ENCODE assay signal across 8 cellular contexts in genomic region chr1:100538935-100539835, GRCh38. TPM values are rescaled to one million over a fixed set of nuclear protein-coding genes. Genes with fewer than 3 reads are reported as not detected.
DNase-seq lines count a peak whose midpoint lies in the region; ATAC-seq and TF ChIP-seq lines count a peak whose summit lies in the region.

No MANE protein-coding gene starts in this region.

- no peaks in the 10 kb centered on the region for H3K79me2 ChIP-seq in mesendoderm (ENCODE audit: control insufficient read depth, insufficient read depth, low read length)

- H3K27me3 ChIP-seq in H7 (ENCODE audit: control insufficient read depth, insufficient read depth, low read length) (peaks cover 71% of the 10 kb centered on the region), mesendoderm (ENCODE audit: insufficient read depth, low read length, poor library complexity) (peaks cover 33% of the 10 kb centered on the region), suprapubic skin (peaks cover 41% of the 10 kb centered on the region)

- no peaks in the 10 kb centered on the region for H3K79me1 ChIP-seq in mesendoderm (ENCODE audit: low read length)

- H4K8ac ChIP-seq in mesendoderm (ENCODE audit: low read depth, low read length), result no peak overlapping the region

- ATAC-seq in HG03280 (IDR thresholded peaks at IDR 0.05; ENCODE audit: unreplicated experiment), result no peak

- H3K9ac ChIP-seq in mesendoderm (ENCODE audit: low read length), result peak overlapping the region; percentile 41

- no peak overlapping the region for H2BK15ac ChIP-seq in mesendoderm (replicated peaks; ENCODE audit: low read depth)

- no peak for DNase-seq in AG09319 (ENCODE audit: extremely low read depth, low read depth)
- DNase-seq in H7, result peak; percentile 84
- DNase-seq in ecto neural progenitor cell (ENCODE audit: low spot score), result peak; percentile 71
- peak; percentile 49 for DNase-seq in mesendoderm
- peak in 1 of 2 donors; percentile 75 for DNase-seq in suprapubic skin (ENCODE audit: low spot score in 2 of 2)
- DNase-seq in DMS153 (lab: John Stamatoyannopoulos, UW), result no peak

- H3K4me2 ChIP-seq in mesendoderm (ENCODE audit: low read length), result peak overlapping the region; percentile 71

- TF ChIP-seq POLR2A in suprapubic skin (IDR thresholded peaks at IDR 0.05), result no peak

- H2AK5ac ChIP-seq in mesendoderm (ENCODE audit: low read length), result no peak overlapping the region

- peak overlapping the region; percentile 51 for H3K23ac ChIP-seq in mesendoderm (ENCODE audit: low read length)

- no peak overlapping the region for H2BK5ac ChIP-seq in mesendoderm (ENCODE audit: low read length)

- H4K5ac ChIP-seq in mesendoderm (ENCODE audit: low read length), result no peak overlapping the region

- no peaks in the 10 kb centered on the region for H3K9me3 ChIP-seq in suprapubic skin

- peak overlapping the region; percentile 36 for H3K4me3 ChIP-seq in H7 (ENCODE audit: insufficient read depth, low read depth, low read length)
- no peak overlapping the region for H3K4me3 ChIP-seq in mesendoderm (ENCODE audit: low read length)
- H3K4me3 ChIP-seq in suprapubic skin, result peak overlapping the region; percentile 50

- no CpG with 5 or more reads among the region's 101 CpGs for WGBS in mesendoderm (ENCODE audit: extremely low coverage, insufficient coverage, low lambda C conversion rate)
- 4% methylated on average over 13 of the region's 101 CpGs for WGBS in suprapubic skin

- H3K4me1 ChIP-seq in mesendoderm (ENCODE audit: control insufficient read depth, low read depth, low read length) (no peaks in the 10 kb centered on the region), suprapubic skin (peaks cover 16% of the 10 kb centered on the region)

- H3K27ac ChIP-seq in VCaP (peak overlapping the region; percentile 19; the same call in 1 of the 2 replicates), mesendoderm (ENCODE audit: low read depth, low read length) (no peak overlapping the region), suprapubic skin (no peak overlapping the region)

- H3K4ac ChIP-seq in mesendoderm (ENCODE audit: low read depth, low read length), result no peak overlapping the region

- TF ChIP-seq CTCF in AG09319 (IDR thresholded peaks at IDR 0.05; ENCODE audit: low read depth, low read length) (peak; percentile 15), VCaP (conservative IDR thresholded peaks at IDR 0.05) (peak; percentile 39), suprapubic skin (IDR thresholded peaks at IDR 0.05) (no peak)

- no peak overlapping the region for H3K18ac ChIP-seq in mesendoderm (ENCODE audit: low read length)

- no peak for TF ChIP-seq EP300 in suprapubic skin (IDR thresholded peaks at IDR 0.05)

- no peak overlapping the region for H2BK120ac ChIP-seq in mesendoderm (ENCODE audit: low read depth, low read length)

- peak overlapping the region; percentile 25 for H3K56ac ChIP-seq in mesendoderm (ENCODE audit: low read length)

- H3K36me3 ChIP-seq in H7 (replicated peaks; ENCODE audit: control insufficient read depth, insufficient read depth, low read length) (no peaks in the 10 kb centered on the region), mesendoderm (ENCODE audit: control insufficient read depth, insufficient read depth, low read length) (no peaks in the 10 kb centered on the region), suprapubic skin (no peaks in the 10 kb centered on the region)

RNA-seq across cellular contexts. Expression of gene GPR88, which starts 1.2 kb away (rescaled TPM):
- not detected in 2 replicates for total RNA-seq in H7 (2014; rRNA removed; shearing (Covaris generic))
- polyA plus RNA-seq in mesendoderm (2013, experiment 1 of 2), result not detected
- not detected for polyA plus RNA-seq in mesendoderm (2013, experiment 2 of 2)
- total RNA-seq in suprapubic skin, result not detected

Comparison
In these comparisons a context has a peak if more than half of its experiments do, and no peak if none do; other contexts are left out.
1. DNase-seq: peak in H7 (single experiment), ecto neural progenitor cell (single experiment) and mesendoderm (single experiment); none in AG09319 (single experiment) and DMS153 (single experiment).
2. CTCF ChIP-seq: peak in AG09319 (single experiment) and VCaP (single experiment); none in suprapubic skin (0 of 2).